Comparison of ENCODE assay signal across 18 cellular contexts in genomic region chr5:179271821-179272325, GRCh38.
A peak's percentile ranks its signal among the peaks of the same experiment; 100 is the strongest.
DNase-seq lines count a peak whose midpoint lies in the region; ATAC-seq and TF ChIP-seq lines count a peak whose summit lies in the region.
"Had no signal": no experiment of that assay in that cellular context is flagged by ENCODE, and none has a peak within 500 bp of the region (broad histone marks: within the 10 kb centered on the region; RNA-seq: fewer than 3 reads in every experiment).

No MANE protein-coding gene starts in this region.

- H3K27me3 ChIP-seq in adipocyte (replicated peaks; ENCODE audit: control insufficient read depth, insufficient read depth, low read length) (no peaks in the 10 kb centered on the region), right atrium auricular region (no peaks in the 10 kb centered on the region), MM.1S (replicated peaks; ENCODE audit: insufficient read depth, low read length) (no peaks in the 10 kb centered on the region)

- no peak overlapping the region for H3K4me2 ChIP-seq in MM.1S (ENCODE audit: low read depth, low read length)

- intact Hi-C loops in CD14-positive monocyte (cut with micrococcal nuclease), result no loop called here
- intact Hi-C loops in posterior cingulate gyrus (cut with DNase I), result no loop called here

- peak overlapping the region; percentile 55 for H3K27ac ChIP-seq in right atrium auricular region
- H3K27ac ChIP-seq in MM.1S (ENCODE audit: low read length), result no peak overlapping the region

- peak overlapping the region; percentile 87 for H3K9ac ChIP-seq in adipocyte (ENCODE audit: low read length)
- no peak overlapping the region for H3K9ac ChIP-seq in MM.1S (ENCODE audit: low read length)

- H3K79me2 ChIP-seq in MM.1S (ENCODE audit: low read length), result no peaks in the 10 kb centered on the region

- H3F3A ChIP-seq in MM.1S (ENCODE audit: insufficient read depth, low read length), result no peaks in the 10 kb centered on the region

- H2AFZ ChIP-seq in MM.1S (ENCODE audit: low read length), result no peak overlapping the region

- peak overlapping the region; percentile 22 for H3K4me3 ChIP-seq in adipocyte (ENCODE audit: low read length)
- no peak overlapping the region for H3K4me3 ChIP-seq in right atrium auricular region
- no peak overlapping the region for H3K4me3 ChIP-seq in MM.1S (ENCODE audit: low read length)

- H3K4me1 ChIP-seq in adipocyte (ENCODE audit: control insufficient read depth, insufficient read depth, low read length), result peaks cover 99% of the 10 kb centered on the region
- peaks cover 0 to 77% of the 10 kb centered on the region in 2 donors for H3K4me1 ChIP-seq in right atrium auricular region
- H3K4me1 ChIP-seq in MM.1S (ENCODE audit: low read length), result no peaks in the 10 kb centered on the region

- no peak overlapping the region for H3K27ac Mint-ChIP-seq in CD14-positive monocyte
- H3K27ac Mint-ChIP-seq in effector memory CD8-positive, alpha-beta T cell, result no peak overlapping the region
- H3K27ac Mint-ChIP-seq: CD8-positive, alpha-beta memory T cell; immature natural killer cell; stimulated activated naive CD8-positive, alpha-beta T cell treated with anti-CD3 and anti-CD28 coated beads, Interleukin-15, Interleukin-2, amounts not matched to agents 100 ng/mL and 50 ng/mL, for 24 hours had no signal

- H3K4me3 Mint-ChIP-seq in CD14-positive monocyte, result no peak overlapping the region
- no peak overlapping the region for H3K4me3 Mint-ChIP-seq in effector memory CD8-positive, alpha-beta T cell
- H3K4me3 Mint-ChIP-seq: activated T-cell treated with anti-CD3 and anti-CD28 coated beads, Interleukin-2, amount 50 U/mL, for 4 hours; CD8-positive, alpha-beta memory T cell; immature natural killer cell; neural crest cell; stimulated activated naive CD8-positive, alpha-beta T cell treated with anti-CD3 and anti-CD28 coated beads, Interleukin-15, Interleukin-2, amounts not matched to agents 100 ng/mL and 50 ng/mL, for 24 hours had no signal

- no peaks in the 10 kb centered on the region for H4K20me1 ChIP-seq in MM.1S (ENCODE audit: insufficient read depth, low read length)

- peaks cover 0 to 7% (median 4%) of the 10 kb centered on the region in 3 donors for H3K27me3 Mint-ChIP-seq in CD14-positive monocyte (ENCODE audit: low read depth in 3 of 3)
- H3K27me3 Mint-ChIP-seq in effector memory CD8-positive, alpha-beta T cell, result peaks cover 6 to 50% of the 10 kb centered on the region in 2 donors
- H3K27me3 Mint-ChIP-seq: CD8-positive, alpha-beta memory T cell; stimulated activated naive CD8-positive, alpha-beta T cell treated with anti-CD3 and anti-CD28 coated beads, Interleukin-15, Interleukin-2, amounts not matched to agents 100 ng/mL and 50 ng/mL, for 24 hours had no signal

- DNase-seq in CD14-positive monocyte (ENCODE audit: low spot score) (peak; percentile 43), adipocyte (ENCODE audit: low read depth) (no peak), right atrium auricular region (ENCODE audit: low spot score) (peak; percentile 58), posterior cingulate gyrus (peak in 6 of 10 donors; percentile 3 to 51 (median 24)), MM.1S (no peak), NCI-H1105 treated with DMSO at 0.1 percent for 48 hours (lab: John Stamatoyannopoulos, UW) (no peak)
- no peak for DNase-seq in effector memory CD8-positive, alpha-beta T cell
- DNase-seq: activated T-cell treated with anti-CD3 and anti-CD28 coated beads, Interleukin-2, amount 50 U/mL, for 4 hours; DMS79 treated with DMSO at 0.1 percent for 48 hours; immature natural killer cell; NCI-H1930; NCI-H446 treated with DMSO at 0.1 percent for 48 hours; retina; SW 1271 had no signal

- TF ChIP-seq CTCF in CD14-positive monocyte (IDR thresholded peaks at IDR 0.05), result no peak
- no peak for TF ChIP-seq CTCF in right atrium auricular region (IDR thresholded peaks at IDR 0.05)
- TF ChIP-seq CTCF in MM.1S (IDR thresholded peaks at IDR 0.05; ENCODE audit: low read length), result no peak

- H3K9me3 ChIP-seq in adipocyte (ENCODE audit: control insufficient read depth, low read length) (no peaks in the 10 kb centered on the region), right atrium auricular region (no peaks in the 10 kb centered on the region), MM.1S (replicated peaks; ENCODE audit: insufficient read depth, low read length) (no peaks in the 10 kb centered on the region)

- no peak for ATAC-seq in effector memory CD8-positive, alpha-beta T cell (replicated peaks)
- ATAC-seq in GM21528 (IDR thresholded peaks at IDR 0.05; ENCODE audit: low FRiP score, unreplicated experiment), result no peak
- ATAC-seq: activated T-cell treated with anti-CD3 and anti-CD28 coated beads, Interleukin-2, amount 50 U/mL, for 4 hours had no signal

- no peaks in the 10 kb centered on the region for H3K9me3 Mint-ChIP-seq in CD14-positive monocyte
- no peaks in the 10 kb centered on the region for H3K9me3 Mint-ChIP-seq in effector memory CD8-positive, alpha-beta T cell
- H3K9me3 Mint-ChIP-seq: activated T-cell treated with anti-CD3 and anti-CD28 coated beads, Interleukin-2, amount 50 U/mL, for 4 hours; CD8-positive, alpha-beta memory T cell; immature natural killer cell; neural crest cell; stimulated activated naive CD8-positive, alpha-beta T cell treated with anti-CD3 and anti-CD28 coated beads, Interleukin-15, Interleukin-2, amounts not matched to agents 100 ng/mL and 50 ng/mL, for 24 hours had no signal

- H3K4me1 Mint-ChIP-seq in CD14-positive monocyte, result no peaks in the 10 kb centered on the region
- H3K4me1 Mint-ChIP-seq in effector memory CD8-positive, alpha-beta T cell (ENCODE audit: low read depth in 2 of 2), result no peaks in the 10 kb centered on the region
- H3K4me1 Mint-ChIP-seq: CD8-positive, alpha-beta memory T cell; immature natural killer cell had no signal

- H3K36me3 Mint-ChIP-seq in CD14-positive monocyte, result no peaks in the 10 kb centered on the region
- H3K36me3 Mint-ChIP-seq in effector memory CD8-positive, alpha-beta T cell (ENCODE audit: insufficient read depth), result no peaks in the 10 kb centered on the region
- H3K36me3 Mint-ChIP-seq: CD8-positive, alpha-beta memory T cell; immature natural killer cell had no signal

- H3K36me3 ChIP-seq in adipocyte (ENCODE audit: control insufficient read depth, insufficient read depth, low read length, severe bottlenecking), result peaks cover 22% of the 10 kb centered on the region
- no peaks in the 10 kb centered on the region for H3K36me3 ChIP-seq in right atrium auricular region
- no peaks in the 10 kb centered on the region for H3K36me3 ChIP-seq in MM.1S (replicated peaks; ENCODE audit: insufficient read depth, low read length)

- H3K9me2 ChIP-seq in MM.1S (replicated peaks; ENCODE audit: insufficient read depth, low read length), result no peaks in the 10 kb centered on the region

Comparison
In these comparisons a context has a peak if more than half of its experiments do, and no peak if none do; other contexts are left out.
1. DNase-seq: peak in CD14-positive monocyte (single experiment), right atrium auricular region (single experiment) and posterior cingulate gyrus (6 of 10); none in adipocyte (single experiment), effector memory CD8-positive, alpha-beta T cell (0 of 3), MM.1S (single experiment) and NCI-H1105 treated with DMSO at 0.1 percent for 48 hours (single experiment).